In genomic region chr12:20390846-20391245, GRCh38 we compare ENCODE assay signal across 22 cellular contexts. TPM values are rescaled to one million over a fixed set of nuclear protein-coding genes. Genes with fewer than 3 reads are reported as not detected.
DNase-seq lines count a peak whose midpoint lies in the region; ATAC-seq, FAIRE-seq and TF ChIP-seq lines count a peak whose summit lies in the region.
"Had no signal": no experiment of that assay in that cellular context is flagged by ENCODE, and none has a peak within 500 bp of the region (broad histone marks: within the 10 kb centered on the region; RNA-seq: fewer than 3 reads in every experiment).

No MANE protein-coding gene starts in this region.

- H3K4me3 ChIP-seq in colonic mucosa (no peak overlapping the region), right atrium auricular region (peak overlapping the region in 1 of 2 donors; percentile 9), pancreas (no peak overlapping the region)
- H3K4me3 ChIP-seq: GM12878 had no signal

- peak; percentile 59 for FAIRE-seq in pancreas (lab: Jason Lieb, UNC)
- no peak for FAIRE-seq in H54 (lab: Jason Lieb, UNC)
- FAIRE-seq: A204.1, GM12878, GM18507, HepG2, RCC 7860 had no signal

- DNase-seq in M059J (ENCODE audit: low read depth) = peak; percentile 69
- no peak for DNase-seq in colonic mucosa
- DNase-seq in right atrium auricular region (ENCODE audit: low spot score) = no peak
- DNase-seq in pancreas = no peak
- no peak for DNase-seq in NCI-H1092 (lab: John Stamatoyannopoulos, UW)
- DNase-seq in H54 (ENCODE audit: insufficient read length, low spot score) = no peak
- DNase-seq: C1 segment of cervical spinal cord, GDM1, GOT3, KG1, NCI-H1436 treated with DMSO at 0.1 percent for 48 hours, NCI-H2029 treated with DMSO at 0.1 percent for 48 hours, NCI-H2171 treated with DMSO at 0.1 percent for 48 hours, NCI-H510A treated with DMSO at 0.1 percent for 48 hours, SHP77 treated with DMSO at 0.1 percent for 48 hours had no signal

- H3K27ac ChIP-seq in colonic mucosa (peak overlapping the region; percentile 56), right atrium auricular region (peak overlapping the region; percentile 67 to 76), pancreas (no peak overlapping the region)

- TF ChIP-seq POLR2A in H54 (IDR thresholded peaks at IDR 0.05; ENCODE audit: low read depth, low read length) = no peak

- no peaks in the 10 kb centered on the region for H3K36me3 ChIP-seq in colonic mucosa
- no peaks in the 10 kb centered on the region for H3K36me3 ChIP-seq in right atrium auricular region
- H3K36me3 ChIP-seq in pancreas = no peaks in the 10 kb centered on the region

- TF ChIP-seq CTCF in colonic mucosa (IDR thresholded peaks at IDR 0.05) = no peak
- TF ChIP-seq CTCF in right atrium auricular region (IDR thresholded peaks at IDR 0.05) = no peak
- TF ChIP-seq CTCF in pancreas (IDR thresholded peaks at IDR 0.05) = no peak

- H3K27me3 ChIP-seq in colonic mucosa = no peaks in the 10 kb centered on the region
- H3K27me3 ChIP-seq in right atrium auricular region = no peaks in the 10 kb centered on the region
- no peaks in the 10 kb centered on the region for H3K27me3 ChIP-seq in pancreas

- WGBS in pancreas, 2 donors = 42% methylated on average over 4 of the region's 4 CpGs

- no peak for ATAC-seq in pancreas
- no peak for ATAC-seq in HG02588 (IDR thresholded peaks at IDR 0.05; ENCODE audit: unreplicated experiment)
- no peak for ATAC-seq in HG02870 (IDR thresholded peaks at IDR 0.05; ENCODE audit: unreplicated experiment)
- ATAC-seq: GM12878, HepG2 had no signal

- H3K4me1 ChIP-seq in colonic mucosa (peaks cover 6% of the 10 kb centered on the region), right atrium auricular region (peaks cover 0 to 18% of the 10 kb centered on the region in 2 donors), pancreas (no peaks in the 10 kb centered on the region)

- H3K9me3 ChIP-seq in colonic mucosa (no peaks in the 10 kb centered on the region), right atrium auricular region (no peaks in the 10 kb centered on the region), pancreas (no peaks in the 10 kb centered on the region)

- intact Hi-C loops in colonic mucosa (cut with DNase I) (no loop called here), pancreas (cut with DNase I) (no loop called here)

- peak overlapping the region in 1 of 2 donors; percentile 63 for H3K9ac ChIP-seq in colonic mucosa (ENCODE audit: low read depth in 2 of 2, low read length in 2 of 2)

RNA-seq across cellular contexts. Expression of gene PDE3A, which starts 22.5 kb away (rescaled TPM):
- 13.5 and 18.9 TPM in 2 replicates for total RNA-seq in M059J (2014; rRNA removed; shearing (Covaris generic))
- total RNA-seq in colonic mucosa = 10 to 100 TPM; 32.1 to 50.6 TPM
- 100 to 1,000 TPM in 1 of 2 donors, 10 to 100 TPM in 1; 80.7 to 127 TPM for total RNA-seq in right atrium auricular region
- total RNA-seq in pancreas = 10 to 100 TPM; 10.8 to 16.5 (median 14.4) TPM
- 1 to 10 TPM; 4.9 to 8.4 TPM for polyA plus RNA-seq in pancreas

Comparison
In these comparisons a context has a peak if more than half of its experiments do, and no peak if none do; other contexts are left out.
1. H3K27ac ChIP-seq: peak in colonic mucosa (single experiment) and right atrium auricular region (2 of 2); none in pancreas (0 of 4).